ENCODE assay signal across 9 cellular contexts in the genomic region with DNA sequence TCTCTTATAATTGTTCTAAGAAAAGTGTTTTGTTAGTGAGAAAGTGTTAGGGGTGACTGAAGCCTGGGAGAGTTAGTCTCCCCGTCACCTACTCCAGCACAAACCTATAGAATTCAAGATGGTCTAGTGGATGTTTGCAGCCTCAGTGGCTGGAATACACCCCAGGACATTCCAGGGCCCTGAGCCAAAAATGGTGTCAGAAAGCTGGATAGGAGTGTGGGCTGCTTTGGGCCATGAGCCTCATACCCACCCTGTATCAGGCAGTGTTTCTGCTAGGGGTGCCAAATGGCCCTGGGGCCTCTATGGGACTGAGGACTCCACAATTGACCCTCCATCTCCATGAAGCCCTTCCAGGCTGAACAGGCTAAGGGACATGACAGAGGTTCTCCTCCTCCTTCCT. TPM values are rescaled to one million over a fixed set of nuclear protein-coding genes. Genes with fewer than 3 reads are reported as not detected.
"Had no signal": no experiment of that assay in that cellular context is flagged by ENCODE, and none has a peak within 500 bp of the region (broad histone marks: within the 10 kb centered on the region; RNA-seq: fewer than 3 reads in every experiment).

No MANE protein-coding gene starts in this region.

- H3K4me3 ChIP-seq: ascending aorta, mucosa of descending colon had no signal

- H3K27me3 ChIP-seq: ascending aorta, neutrophil had no signal

- H3K27ac ChIP-seq: ascending aorta, epithelial cell of prostate, neutrophil had no signal

- H3K9me3 ChIP-seq: ascending aorta, mucosa of descending colon, neutrophil had no signal

RNA-seq across cellular contexts. Expression of a gene that starts 59.2 kb away (rescaled TPM):
- total RNA-seq: activated CD8-positive, alpha-beta memory T cell treated with anti-CD3 and anti-CD28 coated beads, Interleukin-2, amount 10 ng/mL, durations not matched to agents 7 days and 5 days; activated naive CD8-positive, alpha-beta T cell treated with anti-CD3 and anti-CD28 coated beads, Interleukin-2, amount 10 ng/mL, durations not matched to agents 7 days and 5 days; activated T-cell treated with anti-CD3 and anti-CD28 coated beads, Interleukin-2, amount 50 U/mL, for 4 hours; ascending aorta; naive thymus-derived CD8-positive, alpha-beta T cell; T-helper 2 cell treated with Interferon-gamma antibody and Interleukin-4, amounts not matched to agents 100 ng/mL and 5 ng/mL, for 36 hours had no signal
- polyA plus RNA-seq: naive thymus-derived CD8-positive, alpha-beta T cell had no signal
